Comparison of ENCODE assay signal across 1 cellular context in the genomic region with DNA sequence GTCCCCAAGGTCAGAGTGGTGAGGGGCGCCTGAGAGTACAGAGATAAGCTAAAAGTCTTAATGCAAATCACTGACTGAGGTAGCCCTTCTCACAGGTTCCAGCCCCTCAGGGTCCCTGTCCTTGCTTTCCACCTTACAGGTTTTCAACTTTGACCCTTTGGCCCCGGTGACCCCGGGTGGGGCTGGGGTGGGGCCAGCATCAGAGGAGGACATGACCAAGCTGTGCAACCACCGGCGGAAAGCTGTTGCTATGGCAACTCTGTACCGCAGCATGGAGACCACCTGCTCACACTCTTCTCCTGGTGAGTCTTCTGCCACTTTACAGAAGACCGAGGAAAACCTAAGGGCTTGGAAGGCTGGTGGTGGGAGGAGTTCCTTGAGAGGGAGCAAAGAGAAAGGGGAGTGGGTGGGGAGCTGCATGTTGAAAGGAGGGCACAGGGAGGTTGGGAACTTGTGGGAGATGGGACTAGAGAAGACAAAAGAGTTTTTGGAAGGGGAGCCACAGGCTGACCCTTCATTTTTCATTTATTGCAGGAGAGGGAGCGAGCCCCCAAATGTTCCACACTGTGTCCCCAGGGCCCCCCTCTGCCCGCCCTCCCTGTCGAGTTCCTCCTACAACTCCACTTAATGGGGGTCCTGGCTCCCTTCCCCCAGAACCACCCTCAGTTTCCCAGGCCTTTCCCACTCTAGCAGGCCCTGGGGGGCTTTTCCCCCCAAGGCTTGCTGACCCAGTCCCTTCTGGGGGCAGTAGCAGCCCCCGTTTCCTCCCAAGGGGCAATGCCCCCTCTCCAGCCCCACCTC.
TF ChIP-seq lines count a peak whose summit lies in the region.

No MANE protein-coding gene starts in this region.

TF ChIP-seq in IMR-90, 13 proteins besides CTCF, POLR2A, EP300 and RAD21:
- TF ChIP-seq CHD1 (IDR thresholded peaks at IDR 0.05; ENCODE audit: low read depth, low read length) (no peak), RCOR1 (IDR thresholded peaks at IDR 0.05; ENCODE audit: insufficient replicate concordance, low read length) (no peak)
